Comparison of ENCODE assay signal across 26 cellular contexts in genomic region chr12:46674126-46674525, GRCh38.
"Had no signal": no experiment of that assay in that cellular context is flagged by ENCODE, and none has a peak within 500 bp of the region (broad histone marks: within the 10 kb centered on the region; RNA-seq: fewer than 3 reads in every experiment).

No MANE protein-coding gene starts in this region.

- H3K9me3 Mint-ChIP-seq: activated naive CD4-positive, alpha-beta T cell treated with anti-CD3 and anti-CD28 coated beads, Interleukin-2, amount 10 ng/mL, durations not matched to agents 7 days and 5 days; dendritic cell treated with granulocyte-macrophage colony-stimulating factor and Interleukin-4, amounts not matched to agents 40 ng/mL and 50 ng/mL, for 4 days had no signal

- DNase-seq: activated CD4-positive, alpha-beta memory T cell treated with anti-CD3 and anti-CD28 coated beads for 36 hours; activated CD4-positive, alpha-beta T cell treated with anti-CD3 and anti-CD28 coated beads for 48 hours; activated CD8-positive, alpha-beta memory T cell treated with anti-CD3 and anti-CD28 coated beads, Interleukin-2, amount 50 U/mL, for 4 hours; activated gamma-delta T cell; activated naive CD4-positive, alpha-beta T cell treated with anti-CD3 and anti-CD28 coated beads, Interleukin-2, amount 10 ng/mL, durations not matched to agents 7 days and 5 days; activated naive CD8-positive, alpha-beta T cell treated with anti-CD3 and anti-CD28 coated beads, Interleukin-2, amount 10 ng/mL, durations not matched to agents 7 days and 5 days; activated T-cell treated with anti-CD3 and anti-CD28 coated beads, Interleukin-2, amount 50 U/mL, for 1 hour; brain microvascular endothelial cell; central memory CD4-positive, alpha-beta T cell; kidney; left colon; naive thymus-derived CD4-positive, alpha-beta T cell; pancreas; right cardiac atrium; spleen; stimulated activated naive CD4-positive, alpha-beta T cell; T-helper 17 cell; T1000; transverse colon; uterus; WERI-Rb-1 had no signal

- H3K36me3 ChIP-seq: brain microvascular endothelial cell, gastroesophageal sphincter, pancreas, transverse colon, uterus, WERI-Rb-1 had no signal

- H3K4me1 Mint-ChIP-seq: activated naive CD4-positive, alpha-beta T cell treated with anti-CD3 and anti-CD28 coated beads, Interleukin-2, amount 10 ng/mL, durations not matched to agents 7 days and 5 days; T-helper 17 cell had no signal

- H3K27me3 ChIP-seq: brain microvascular endothelial cell, gastroesophageal sphincter, hepatocyte, pancreas, spleen, transverse colon, uterus had no signal

- H3K36me3 Mint-ChIP-seq: activated naive CD4-positive, alpha-beta T cell treated with anti-CD3 and anti-CD28 coated beads, Interleukin-2, amount 10 ng/mL, durations not matched to agents 7 days and 5 days; mesothelial cell of epicardium had no signal

- H3K4me3 ChIP-seq: gastroesophageal sphincter, hepatocyte, pancreas, spleen, transverse colon, uterus had no signal

- H3K27ac Mint-ChIP-seq: activated CD4-positive, alpha-beta memory T cell treated with anti-CD3 and anti-CD28 coated beads for 36 hours; activated naive CD4-positive, alpha-beta T cell treated with anti-CD3 and anti-CD28 coated beads, Interleukin-2, amount 10 ng/mL, durations not matched to agents 7 days and 5 days; activated naive CD8-positive, alpha-beta T cell treated with anti-CD3 and anti-CD28 coated beads, Interleukin-2, amount 10 ng/mL, durations not matched to agents 7 days and 5 days; activated T-helper 1 cell treated with anti-CD3 and anti-CD28 coated beads, Interleukin-12 subunit alpha, Interleukin-12 subunit beta, Interleukin-2, Interleukin-4 antibody, amounts not matched to agents 30 ng/mL and 10 ng/mL and 1 ng/mL, durations not matched to agents 14 hours and 24 hours and 36 hours; dendritic cell treated with granulocyte-macrophage colony-stimulating factor and Interleukin-4, amounts not matched to agents 40 ng/mL and 50 ng/mL, for 4 days; mesothelial cell of epicardium; naive thymus-derived CD4-positive, alpha-beta T cell; T-helper 17 cell had no signal

- H3K9me3 ChIP-seq: gastroesophageal sphincter, pancreas, spleen, transverse colon, uterus had no signal

- H3K4me3 Mint-ChIP-seq: activated CD4-positive, alpha-beta memory T cell treated with anti-CD3 and anti-CD28 coated beads for 36 hours; activated naive CD4-positive, alpha-beta T cell treated with anti-CD3 and anti-CD28 coated beads, Interleukin-2, amount 10 ng/mL, durations not matched to agents 7 days and 5 days; activated naive CD8-positive, alpha-beta T cell treated with anti-CD3 and anti-CD28 coated beads, Interleukin-2, amount 10 ng/mL, durations not matched to agents 7 days and 5 days; activated T-helper 1 cell treated with anti-CD3 and anti-CD28 coated beads, Interleukin-12 subunit alpha, Interleukin-12 subunit beta, Interleukin-2, Interleukin-4 antibody, amounts not matched to agents 30 ng/mL and 10 ng/mL and 1 ng/mL, durations not matched to agents 14 hours and 24 hours and 36 hours; dendritic cell treated with granulocyte-macrophage colony-stimulating factor and Interleukin-4, amounts not matched to agents 40 ng/mL and 50 ng/mL, for 4 days; mesothelial cell of epicardium; naive thymus-derived CD4-positive, alpha-beta T cell; T-helper 17 cell had no signal

- H3K4me2 ChIP-seq: hepatocyte had no signal

- ATAC-seq: gastroesophageal sphincter; left colon; naive thymus-derived CD4-positive, alpha-beta T cell; right cardiac atrium; T-helper 17 cell had no signal

- FAIRE-seq: kidney, pancreas had no signal

- H3K27me3 Mint-ChIP-seq: activated naive CD4-positive, alpha-beta T cell treated with anti-CD3 and anti-CD28 coated beads, Interleukin-2, amount 10 ng/mL, durations not matched to agents 7 days and 5 days; activated naive CD8-positive, alpha-beta T cell treated with anti-CD3 and anti-CD28 coated beads, Interleukin-2, amount 10 ng/mL, durations not matched to agents 7 days and 5 days; dendritic cell treated with granulocyte-macrophage colony-stimulating factor and Interleukin-4, amounts not matched to agents 40 ng/mL and 50 ng/mL, for 4 days had no signal

- H3K27ac ChIP-seq: brain microvascular endothelial cell, gastroesophageal sphincter, hepatocyte, pancreas, spleen, transverse colon, uterus, WERI-Rb-1 had no signal

- H3K79me2 ChIP-seq: hepatocyte had no signal

- H2AFZ ChIP-seq: hepatocyte had no signal

- H3K4me1 ChIP-seq: pancreas, spleen, uterus had no signal
